In genomic region chr5:139787257-139787567, GRCh38 we compare ENCODE assay signal across 10 cellular contexts. TPM values are rescaled to one million over a fixed set of nuclear protein-coding genes. Genes with fewer than 3 reads are reported as not detected.
A peak's percentile ranks its signal among the peaks of the same experiment; 100 is the strongest.
DNase-seq lines count a peak whose midpoint lies in the region; ATAC-seq and TF ChIP-seq lines count a peak whose summit lies in the region.
"Had no signal": no experiment of that assay in that cellular context is flagged by ENCODE, and none has a peak within 500 bp of the region (broad histone marks: within the 10 kb centered on the region; RNA-seq: fewer than 3 reads in every experiment).

No MANE protein-coding gene starts in this region.

- no peaks in the 10 kb centered on the region for H4K20me1 ChIP-seq in KMS-11 (ENCODE audit: insufficient read depth)

- H3K4me3 ChIP-seq in KMS-11 (IDR thresholded peaks at IDR 0.05; ENCODE audit: insufficient read depth, low read depth, low read length) (no peak overlapping the region), psoas muscle (peak overlapping the region; percentile 71)

- no peak overlapping the region; the same call in 1 of the 2 replicates for H2AFZ ChIP-seq in KMS-11 (ENCODE audit: low read depth)

- H3K79me2 ChIP-seq in KMS-11 (ENCODE audit: insufficient read depth, low read depth) = no peaks in the 10 kb centered on the region

- no peak for ATAC-seq in psoas muscle
- ATAC-seq in HG03520 (IDR thresholded peaks at IDR 0.05; ENCODE audit: unreplicated experiment) = no peak

- no peaks in the 10 kb centered on the region for H3K36me3 ChIP-seq in KMS-11 (ENCODE audit: insufficient read depth)
- H3K36me3 ChIP-seq in psoas muscle (ENCODE audit: insufficient read depth in 1 of 2, low read depth in 1 of 2) = no peaks in the 10 kb centered on the region
- H3K36me3 ChIP-seq: thyroid gland had no signal

- WGBS in psoas muscle, 3 donors = 13 to 15% (median 14%) methylated on average over 5 of the region's 5 CpGs

- peaks cover 4% of the 10 kb centered on the region; the same call in 1 of the 2 replicates for H3K27me3 ChIP-seq in KMS-11 (ENCODE audit: insufficient read depth, low read depth)
- H3K27me3 ChIP-seq in psoas muscle (ENCODE audit: insufficient read depth in 3 of 3, low read length in 2 of 3) = no peaks in the 10 kb centered on the region
- H3K27me3 ChIP-seq: thyroid gland had no signal

- H3K4me2 ChIP-seq in KMS-11 = peak overlapping the region; percentile 99; the same call in 1 of the 2 replicates

- DNase-seq in DMS79 (lab: John Stamatoyannopoulos, UW) = peak; percentile 60
- DNase-seq in psoas muscle = no peak
- no peak for DNase-seq in ureter (ENCODE audit: low spot score)
- DNase-seq in activated gamma-delta T cell treated with Interleukin-2 at 50 U/mL for 16 hours = no peak
- no peak for DNase-seq in middle frontal gyrus (ENCODE audit: extremely low spot score, low spot score)

- H3K4me1 ChIP-seq in KMS-11 (ENCODE audit: low read depth, poor library complexity, severe bottlenecking) (no peaks in the 10 kb centered on the region), psoas muscle (no peaks in the 10 kb centered on the region)

- H3K9ac ChIP-seq in KMS-11 = no peak overlapping the region

- no peak for TF ChIP-seq CTCF in KMS-11 (conservative IDR thresholded peaks at IDR 0.05; ENCODE audit: low read depth, low read length)
- no peak for TF ChIP-seq CTCF in psoas muscle (IDR thresholded peaks at IDR 0.05)

- H3K9me3 ChIP-seq in psoas muscle = no peaks in the 10 kb centered on the region
- H3K9me3 ChIP-seq: thyroid gland had no signal

- intact Hi-C loops in psoas muscle (cut with DNase I) = loop anchor here (1.0 to 5.0 kb wide), 6 partner anchors 57 to 370 kb away; no protein-coding TSS in a partner anchor

- H3K27ac ChIP-seq in KMS-11 (no peak overlapping the region), cingulate gyrus (ENCODE audit: low read depth, low read length) (peak overlapping the region; percentile 95), psoas muscle (peak overlapping the region; percentile 80)

RNA-seq across cellular contexts. Expression of gene PSD2, which starts 8.4 kb away (rescaled TPM):
- under 1 TPM in 2 of 4 donors, not detected in 2; 0.04 to 0.37 TPM for total RNA-seq in psoas muscle
- polyA plus RNA-seq in psoas muscle = under 1 TPM; 0.01 to 0.04 (median 0.03) TPM
- 0.21 TPM for total RNA-seq in ureter
- polyA plus RNA-seq: liver had no signal
